8 cellular contexts compared by ENCODE assay signal in genomic region chrX:130165181-130165702, GRCh38. TPM values are rescaled to one million over a fixed set of nuclear protein-coding genes. Genes with fewer than 3 reads are reported as not detected.
DNase-seq lines count a peak whose midpoint lies in the region; ATAC-seq and TF ChIP-seq lines count a peak whose summit lies in the region.

No MANE protein-coding gene starts in this region.

- H3K27me3 Mint-ChIP-seq in immature natural killer cell (ENCODE audit: low read depth in 3 of 3), result peaks cover 7 to 11% (median 10%) of the 10 kb centered on the region in 3 donors

- H3K27ac Mint-ChIP-seq in immature natural killer cell, result peak overlapping the region; percentile 88 to 96 (median 92)
- peak overlapping the region; percentile 93 for H3K27ac Mint-ChIP-seq in stimulated activated effector memory CD8-positive, alpha-beta T cell treated with anti-CD3 and anti-CD28 coated beads, Interleukin-12 subunit alpha, Interleukin-12 subunit beta, amount 100 ng/mL, for 72 hours

- peak overlapping the region; percentile 85 to 95 (median 94) for H3K4me3 Mint-ChIP-seq in immature natural killer cell
- H3K4me3 Mint-ChIP-seq in stimulated activated effector memory CD8-positive, alpha-beta T cell treated with anti-CD3 and anti-CD28 coated beads, Interleukin-12 subunit alpha, Interleukin-12 subunit beta, amount 100 ng/mL, for 72 hours, result peak overlapping the region; percentile 82

- H3K36me3 ChIP-seq in adipocyte (ENCODE audit: control insufficient read depth, insufficient read depth, low read length, severe bottlenecking), result no peaks in the 10 kb centered on the region

- peak overlapping the region; percentile 67 for H3K4me3 ChIP-seq in AG10803 (ENCODE audit: low read length)
- peak overlapping the region; percentile 89 for H3K4me3 ChIP-seq in adipocyte (ENCODE audit: low read length)

- peak; percentile 15 for ATAC-seq in HG02973 (IDR thresholded peaks at IDR 0.05; ENCODE audit: unreplicated experiment)
- ATAC-seq in stimulated activated effector memory CD8-positive, alpha-beta T cell treated with anti-CD3 and anti-CD28 coated beads, Interleukin-12 subunit alpha, Interleukin-12 subunit beta, amount 100 ng/mL, for 72 hours, result peak; percentile 41

- peaks cover 1% of the 10 kb centered on the region for H3K27me3 ChIP-seq in adipocyte (replicated peaks; ENCODE audit: control insufficient read depth, insufficient read depth, low read length)

- H3K36me3 Mint-ChIP-seq in immature natural killer cell, result no peaks in the 10 kb centered on the region
- peaks cover 9% of the 10 kb centered on the region for H3K36me3 Mint-ChIP-seq in stimulated activated effector memory CD8-positive, alpha-beta T cell treated with anti-CD3 and anti-CD28 coated beads, Interleukin-12 subunit alpha, Interleukin-12 subunit beta, amount 100 ng/mL, for 72 hours

- H3K9ac ChIP-seq in adipocyte (ENCODE audit: low read length), result peak overlapping the region; percentile 93

- no peaks in the 10 kb centered on the region for H3K9me3 ChIP-seq in adipocyte (ENCODE audit: control insufficient read depth, low read length)

- peak; percentile 47 for DNase-seq in AG10803 (ENCODE audit: low read depth)
- peak; percentile 59 for DNase-seq in adipocyte (ENCODE audit: low read depth)
- DNase-seq in immature natural killer cell, result no peak
- peak in 1 of 2 donors; percentile 3 for DNase-seq in stimulated activated effector memory CD8-positive, alpha-beta T cell treated with anti-CD3 and anti-CD28 coated beads, Interleukin-12 subunit alpha, Interleukin-12 subunit beta, amount 100 ng/mL, for 72 hours (ENCODE audit: low spot score in 2 of 2)
- no peak for DNase-seq in AG08396 (ENCODE audit: low spot score)
- no peak for DNase-seq in stimulated activated CD4-positive, alpha-beta T cell treated with anti-CD3 and anti-CD28 coated beads, Interleukin-12 subunit alpha, Interleukin-12 subunit beta, amount 100 ng/mL, for 4 hours
- DNase-seq in putamen (ENCODE audit: low spot score), result no peak

- peaks cover 10% of the 10 kb centered on the region for H3K4me1 ChIP-seq in adipocyte (ENCODE audit: control insufficient read depth, insufficient read depth, low read length)

- no peaks in the 10 kb centered on the region for H3K9me3 Mint-ChIP-seq in immature natural killer cell
- H3K9me3 Mint-ChIP-seq in stimulated activated effector memory CD8-positive, alpha-beta T cell treated with anti-CD3 and anti-CD28 coated beads, Interleukin-12 subunit alpha, Interleukin-12 subunit beta, amount 100 ng/mL, for 72 hours, result no peaks in the 10 kb centered on the region

- H3K4me1 Mint-ChIP-seq in immature natural killer cell, result peaks cover 25 to 39% of the 10 kb centered on the region in 2 donors
- H3K4me1 Mint-ChIP-seq in stimulated activated effector memory CD8-positive, alpha-beta T cell treated with anti-CD3 and anti-CD28 coated beads, Interleukin-12 subunit alpha, Interleukin-12 subunit beta, amount 100 ng/mL, for 72 hours, result peaks cover 8% of the 10 kb centered on the region

- no peak for TF ChIP-seq CTCF in AG10803 (conservative IDR thresholded peaks at IDR 0.05; ENCODE audit: low read length)

RNA-seq across cellular contexts. Expression of gene AIFM1, which starts 0.4 kb away (rescaled TPM):
- 10 to 100 TPM; 20.1 to 31.0 (median 29.0) TPM for polyA plus RNA-seq in immature natural killer cell

RNA-seq across cellular contexts. Expression of gene RAB33A, which starts 6.5 kb away (rescaled TPM):
- 10 to 100 TPM; 10.5 to 20.9 (median 15.1) TPM for polyA plus RNA-seq in immature natural killer cell

RNA-seq across cellular contexts. Expression of gene ELF4, which starts 54.9 kb away (rescaled TPM):
- polyA plus RNA-seq in immature natural killer cell, result 10 to 100 TPM; 12.3 to 44.9 (median 14.7) TPM

Comparison
In these comparisons a context has a peak if more than half of its experiments do, and no peak if none do; other contexts are left out.
1. DNase-seq: peak in AG10803 (single experiment) and adipocyte (single experiment); none in immature natural killer cell (0 of 3), AG08396 (single experiment), stimulated activated CD4-positive, alpha-beta T cell treated with anti-CD3 and anti-CD28 coated beads, Interleukin-12 subunit alpha, Interleukin-12 subunit beta, amount 100 ng/mL, for 4 hours (single experiment) and putamen (single experiment).